ENCODE assay signal across 23 cellular contexts in genomic region chr7:34752929-34753328, GRCh38.
A peak's percentile ranks its signal among the peaks of the same experiment; 100 is the strongest.
DNase-seq lines count a peak whose midpoint lies in the region; ATAC-seq and TF ChIP-seq lines count a peak whose summit lies in the region.
"Had no signal": no experiment of that assay in that cellular context is flagged by ENCODE, and none has a peak within 500 bp of the region (broad histone marks: within the 10 kb centered on the region; RNA-seq: fewer than 3 reads in every experiment).

No MANE protein-coding gene starts in this region.

- H3K9me3 ChIP-seq in IMR-90 (ENCODE audit: control insufficient read depth, insufficient read depth, low read length) (no peaks in the 10 kb centered on the region), upper lobe of left lung (no peaks in the 10 kb centered on the region), osteoblast (ENCODE audit: low read depth, low read length) (no peaks in the 10 kb centered on the region)
- H3K9me3 ChIP-seq: esophagus squamous epithelium, thoracic aorta had no signal

- in situ Hi-C loops in IMR-90 (cut with MboI; ENCODE audit: low sequenced_read_pairs), result no loop called here

- TF ChIP-seq CTCF in IMR-90 (conservative IDR thresholded peaks at IDR 0.05; ENCODE audit: low read depth, low read length), result no peak
- TF ChIP-seq CTCF in upper lobe of left lung (IDR thresholded peaks at IDR 0.05), result no peak
- no peak for TF ChIP-seq CTCF in osteoblast (IDR thresholded peaks at IDR 0.05; ENCODE audit: extremely low read depth, low read depth, low read length)

- TF ChIP-seq POLR2A in IMR-90 (IDR thresholded peaks at IDR 0.05; ENCODE audit: low read depth, low read length) (no peak), upper lobe of left lung (IDR thresholded peaks at IDR 0.05) (no peak)

- no peak overlapping the region for H3K23ac ChIP-seq in IMR-90 (ENCODE audit: low read depth, low read length)

- H2BK5ac ChIP-seq in IMR-90 (ENCODE audit: low read depth, low read length, poor library complexity, severe bottlenecking), result no peak overlapping the region

- ATAC-seq in HG02642 (IDR thresholded peaks at IDR 0.05; ENCODE audit: poor library complexity, unreplicated experiment), result peak; percentile 34
- no peak for ATAC-seq in IMR-90 (ENCODE audit: low read depth)
- ATAC-seq in upper lobe of left lung (ENCODE audit: low FRiP score in 2 of 2), result no peak
- ATAC-seq: activated T-cell treated with anti-CD3 and anti-CD28 coated beads, Interleukin-2, amount 50 U/mL, for 4 hours; left colon; stimulated activated naive CD8-positive, alpha-beta T cell treated with anti-CD3 and anti-CD28 coated beads, Interleukin-15, Interleukin-2, amounts not matched to agents 100 U/mL and 50 U/mL, for 24 hours had no signal

- H3K4me3 ChIP-seq in IMR-90 (ENCODE audit: insufficient read depth, low read depth, low read length) (no peak overlapping the region), upper lobe of left lung (no peak overlapping the region), osteoblast (ENCODE audit: insufficient read depth, low read length) (no peak overlapping the region)
- H3K4me3 ChIP-seq: esophagus squamous epithelium, PC-9, thoracic aorta had no signal

- H4K20me1 ChIP-seq in IMR-90 (ENCODE audit: insufficient read depth, low read length), result no peaks in the 10 kb centered on the region
- H4K20me1 ChIP-seq in osteoblast (ENCODE audit: insufficient read depth, low read length), result no peaks in the 10 kb centered on the region

- H4K91ac ChIP-seq in IMR-90 (ENCODE audit: insufficient read depth, low read depth, low read length), result no peak overlapping the region

- no peaks in the 10 kb centered on the region for H3K9me1 ChIP-seq in IMR-90 (ENCODE audit: insufficient read depth, low read length)

- no peak overlapping the region for H3K9ac ChIP-seq in IMR-90 (ENCODE audit: low read depth, low read length)

- WGBS in IMR-90 (ENCODE audit: extremely low coverage in 2 of 2, insufficient read length in 1 of 2), 2 experiments, result 20% methylated on average over 1 of the region's 3 CpGs; no CpG with 5 or more reads in 1 of the 2 experiments
- WGBS in upper lobe of left lung, 2 donors, result 34 to 38% methylated on average over 3 of the region's 3 CpGs

- intact Hi-C loops in IMR-90 (cut with micrococcal nuclease), result no loop called here

- POLR2A ChIA-PET in IMR-90 (lab: Charles Lee; ENCODE audit: unreplicated experiment), result no interaction called here

- H3K18ac ChIP-seq in IMR-90 (ENCODE audit: low read depth, low read length), result no peak overlapping the region

- H2AFZ ChIP-seq in IMR-90 (replicated peaks; ENCODE audit: low read length, poor library complexity) (no peak overlapping the region), osteoblast (ENCODE audit: low read length) (no peak overlapping the region)
- H2AFZ ChIP-seq: PC-9 had no signal

- H2AK5ac ChIP-seq in IMR-90 (ENCODE audit: low read depth, low read length), result no peak overlapping the region

- no peaks in the 10 kb centered on the region for H3K27me3 ChIP-seq in IMR-90 (ENCODE audit: control insufficient read depth, insufficient read depth, low read length)
- no peaks in the 10 kb centered on the region for H3K27me3 ChIP-seq in upper lobe of left lung
- H3K27me3 ChIP-seq in osteoblast (ENCODE audit: insufficient read depth, low read length), result no peaks in the 10 kb centered on the region
- H3K27me3 ChIP-seq: esophagus squamous epithelium had no signal

- CTCF ChIA-PET in IMR-90 (lab: Yijun Ruan, JAX), result no interaction called here

- H4K8ac ChIP-seq in IMR-90 (ENCODE audit: low read depth in 2 of 2, low read length in 2 of 2), result no peak overlapping the region

- no peak overlapping the region for H2BK20ac ChIP-seq in IMR-90 (ENCODE audit: low read depth, low read length)

- no peak overlapping the region for H3K56ac ChIP-seq in IMR-90 (ENCODE audit: extremely low read depth, insufficient read depth, low read length)

- no peak for TF ChIP-seq EP300 in upper lobe of left lung (IDR thresholded peaks at IDR 0.05)

- no peak overlapping the region for H2BK15ac ChIP-seq in IMR-90 (ENCODE audit: low read depth, low read length)

- H3K14ac ChIP-seq in IMR-90 (replicated peaks; ENCODE audit: low read depth, low read length), result no peak overlapping the region

- H3K4me2 ChIP-seq in IMR-90 (ENCODE audit: low read depth, low read length), result no peak overlapping the region
- no peak overlapping the region for H3K4me2 ChIP-seq in osteoblast (ENCODE audit: insufficient read depth, low read length)
- H3K4me2 ChIP-seq: PC-9 had no signal

- no peaks in the 10 kb centered on the region; the same call in 1 of the 2 replicates for H3K4me1 ChIP-seq in IMR-90 (ENCODE audit: control insufficient read depth, insufficient read depth, low read length)
- H3K4me1 ChIP-seq in upper lobe of left lung, result peaks cover 1 to 12% (median 8%) of the 10 kb centered on the region in 4 donors
- H3K4me1 ChIP-seq in osteoblast (ENCODE audit: insufficient read depth, low read length), result no peaks in the 10 kb centered on the region
- H3K4me1 ChIP-seq: esophagus squamous epithelium had no signal

- BruUV-seq in IMR-90 (replicated peaks; lab: Mats Ljungman, UMichigan), result no TSS peak

- H2BK120ac ChIP-seq in IMR-90 (ENCODE audit: low read depth, low read length), result no peak overlapping the region

- dilution Hi-C loops in IMR-90 (cut with HindIII; ENCODE audit: low sequenced_read_pairs, unreplicated experiment), result no loop called here

- H3K79me1 ChIP-seq in IMR-90 (ENCODE audit: low read depth in 1 of 2, low read length in 2 of 2), result no peaks in the 10 kb centered on the region

- H3K36me3 ChIP-seq in IMR-90 (ENCODE audit: control insufficient read depth, insufficient read depth, low read length) (no peaks in the 10 kb centered on the region), upper lobe of left lung (no peaks in the 10 kb centered on the region), osteoblast (ENCODE audit: insufficient read depth, low read length) (no peaks in the 10 kb centered on the region)
- H3K36me3 ChIP-seq: esophagus squamous epithelium, thoracic aorta had no signal

- H3K79me2 ChIP-seq in osteoblast (ENCODE audit: insufficient read depth, low read length), result no peaks in the 10 kb centered on the region

- no peak for TF ChIP-seq RAD21 in IMR-90 (IDR thresholded peaks at IDR 0.05; ENCODE audit: low read length)

- H3K4ac ChIP-seq in IMR-90 (ENCODE audit: low read depth, low read length), result no peak overlapping the region

- no peak overlapping the region for H4K5ac ChIP-seq in IMR-90 (ENCODE audit: low read depth, low read length)

- H3K27ac ChIP-seq in IMR-90 (ENCODE audit: insufficient read depth, low read length) (no peak overlapping the region), upper lobe of left lung (peak overlapping the region; percentile 2 to 46 (median 40)), osteoblast (ENCODE audit: low read depth, low read length) (no peak overlapping the region)
- H3K27ac ChIP-seq: 22Rv1, esophagus squamous epithelium, PC-9, thoracic aorta had no signal

- H2AK9ac ChIP-seq in IMR-90 (replicated peaks; ENCODE audit: low read depth, low read length, poor library complexity), result peak overlapping the region; percentile 53

- DNase-seq in DMS53 (lab: John Stamatoyannopoulos, UW) (peak; percentile 17), DMS53 treated with DMSO at 0.1 percent for 48 hours (lab: John Stamatoyannopoulos, UW; ENCODE audit: unreplicated experiment) (no peak), IMR-90 (no peak), upper lobe of left lung (no peak), osteoblast (ENCODE audit: insufficient read length, low spot score, missing footprints) (no peak), NK-92 (lab: John Stamatoyannopoulos, UW; ENCODE audit: unreplicated experiment) (no peak), mesenteric fat pad (ENCODE audit: low spot score) (no peak)
- DNase-seq: activated CD4-positive, alpha-beta T cell treated with anti-CD3 and anti-CD28 coated beads for 4 hours; activated T-cell treated with anti-CD3 and anti-CD28 coated beads, Interleukin-2, amount 50 U/mL, for 4 hours; dermis blood vessel endothelial cell; esophagus squamous epithelium; foreskin melanocyte; left colon; NCI-H1092 treated with DMSO at 0.1 percent for 48 hours; NCI-H187 treated with DMSO at 0.1 percent for 48 hours; NCI-H2171 treated with DMSO at 0.1 percent for 48 hours; NCI-H524 treated with DMSO at 0.1 percent for 48 hours; PC-9; Right ventricle myocardium superior; stimulated activated naive CD8-positive, alpha-beta T cell treated with anti-CD3 and anti-CD28 coated beads, Interleukin-15, Interleukin-2, amounts not matched to agents 100 U/mL and 50 U/mL, for 24 hours had no signal

TF ChIP-seq in IMR-90, 13 proteins besides CTCF, POLR2A, EP300 and RAD21 (continues in another document):
- TF ChIP-seq CHD1 (IDR thresholded peaks at IDR 0.05; ENCODE audit: low read depth, low read length) (no peak), USF2 (IDR thresholded peaks at IDR 0.05; ENCODE audit: low read depth, low read length) (no peak), RCOR1 (IDR thresholded peaks at IDR 0.05; ENCODE audit: insufficient replicate concordance, low read length) (no peak), BHLHE40 (IDR thresholded peaks at IDR 0.05; ENCODE audit: low read depth, low read length) (no peak), MAFK (IDR thresholded peaks at IDR 0.05; ENCODE audit: low read depth, low read length) (no peak), RFX5 (IDR thresholded peaks at IDR 0.05; ENCODE audit: low read depth, low read length) (no peak), ELK1 (IDR thresholded peaks at IDR 0.05; ENCODE audit: borderline replicate concordance, low read depth, low read length) (no peak), MAZ (IDR thresholded peaks at IDR 0.05; ENCODE audit: borderline replicate concordance, low read depth, low read length) (no peak), MXI1 (IDR thresholded peaks at IDR 0.05; ENCODE audit: borderline replicate concordance, low read depth, low read length) (no peak), FOS (IDR thresholded peaks at IDR 0.05; ENCODE audit: low read depth, low read length) (no peak), SMC3 (IDR thresholded peaks at IDR 0.05; ENCODE audit: low read depth, low read length) (no peak)

Comparison
In these comparisons a context has a peak if more than half of its experiments do, and no peak if none do; other contexts are left out.
1. H3K27ac ChIP-seq: peak in upper lobe of left lung (4 of 4); none in IMR-90 (single experiment) and osteoblast (single experiment).